In the genomic region with DNA sequence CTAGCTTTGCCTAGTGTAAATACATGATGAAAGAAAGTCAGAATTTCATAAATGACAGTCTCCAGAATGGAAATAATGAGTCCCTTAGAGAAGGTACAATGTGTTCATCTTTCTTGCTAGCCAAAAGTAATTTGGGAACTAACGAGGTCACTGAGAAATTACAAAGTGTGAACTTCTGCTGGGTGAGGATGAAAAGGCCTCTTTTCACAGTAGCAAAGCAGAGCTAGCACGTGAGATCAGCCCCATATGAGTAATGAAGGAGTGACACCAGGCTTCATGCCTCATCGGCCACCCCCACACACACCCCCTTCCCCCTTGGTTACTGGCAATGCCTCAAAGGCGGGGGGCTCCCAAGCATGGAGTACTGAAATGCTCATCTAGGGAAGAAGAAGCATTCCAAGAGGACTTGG, we compare ENCODE assay signal across 12 cellular contexts.
A peak's percentile ranks its signal among the peaks of the same experiment; 100 is the strongest.
DNase-seq lines count a peak whose midpoint lies in the region; FAIRE-seq and TF ChIP-seq lines count a peak whose summit lies in the region.
"Had no signal": no experiment of that assay in that cellular context is flagged by ENCODE, and none has a peak within 500 bp of the region (broad histone marks: within the 10 kb centered on the region; RNA-seq: fewer than 3 reads in every experiment).

No MANE protein-coding gene starts in this region.

- TF ChIP-seq CTCF in GM20000 (IDR thresholded peaks at IDR 0.05; ENCODE audit: extremely low read depth, missing control alignments) (no peak), astrocyte (IDR thresholded peaks at IDR 0.05; ENCODE audit: insufficient read depth, low read depth, low read length) (no peak)

- TF ChIP-seq POLR2A in GM12891 (IDR thresholded peaks at IDR 0.05; ENCODE audit: low read depth, low read length) = no peak

- H3K79me2 ChIP-seq in astrocyte (ENCODE audit: insufficient read depth, low read length) = no peaks in the 10 kb centered on the region
- H3K79me2 ChIP-seq: hepatocyte had no signal

- H3K36me3 ChIP-seq in astrocyte (ENCODE audit: insufficient read depth, low read length) = no peaks in the 10 kb centered on the region
- no peaks in the 10 kb centered on the region for H3K36me3 ChIP-seq in effector memory CD4-positive, alpha-beta T cell (ENCODE audit: control insufficient read depth, insufficient read depth, low read length)

- no peak overlapping the region for H3K4me3 Mint-ChIP-seq in astrocyte (ENCODE audit: unreplicated experiment)

- no peak overlapping the region for H3K4me2 ChIP-seq in astrocyte (ENCODE audit: low read length)
- H3K4me2 ChIP-seq: hepatocyte had no signal

- no peak overlapping the region for H3K9ac ChIP-seq in astrocyte (ENCODE audit: low read length)

- peak overlapping the region; percentile 2 for H2AFZ ChIP-seq in astrocyte (ENCODE audit: low read depth, low read length)
- H2AFZ ChIP-seq: hepatocyte had no signal

- peaks cover 28% of the 10 kb centered on the region for H3K4me1 Mint-ChIP-seq in astrocyte (ENCODE audit: low read depth, unreplicated experiment)

- peaks cover 16% of the 10 kb centered on the region for H3K4me1 ChIP-seq in astrocyte (ENCODE audit: insufficient read depth, low read length)
- H3K4me1 ChIP-seq in effector memory CD4-positive, alpha-beta T cell (ENCODE audit: control insufficient read depth, insufficient read depth, low read length, poor library complexity, severe bottlenecking) = no peaks in the 10 kb centered on the region

- no peaks in the 10 kb centered on the region for H3K27me3 ChIP-seq in astrocyte (ENCODE audit: insufficient read depth, low read length)
- no peaks in the 10 kb centered on the region for H3K27me3 ChIP-seq in effector memory CD4-positive, alpha-beta T cell (replicated peaks; ENCODE audit: control insufficient read depth, insufficient read depth, low read length, poor library complexity, severe bottlenecking)
- H3K27me3 ChIP-seq: hepatocyte had no signal

- H3K4me3 ChIP-seq in astrocyte (ENCODE audit: insufficient read depth, low read depth, low read length) = no peak overlapping the region
- no peak overlapping the region for H3K4me3 ChIP-seq in effector memory CD4-positive, alpha-beta T cell (ENCODE audit: insufficient read depth, low read depth, low read length, poor library complexity, severe bottlenecking)
- H3K4me3 ChIP-seq: hepatocyte had no signal

- no peaks in the 10 kb centered on the region for H3K36me3 Mint-ChIP-seq in astrocyte (ENCODE audit: low read depth, unreplicated experiment)

- H3K27me3 Mint-ChIP-seq in astrocyte (ENCODE audit: low read depth, unreplicated experiment) = no peaks in the 10 kb centered on the region

- no peaks in the 10 kb centered on the region for H4K20me1 ChIP-seq in astrocyte (ENCODE audit: insufficient read depth, low read length)

- H3K27ac Mint-ChIP-seq in astrocyte (ENCODE audit: unreplicated experiment) = peak overlapping the region; percentile 56

- H3K9me3 Mint-ChIP-seq in astrocyte (ENCODE audit: unreplicated experiment) = no peaks in the 10 kb centered on the region

- H3K9me3 ChIP-seq in astrocyte (ENCODE audit: insufficient read depth, low read depth, low read length) = no peaks in the 10 kb centered on the region
- H3K9me3 ChIP-seq in effector memory CD4-positive, alpha-beta T cell (ENCODE audit: control insufficient read depth, low read length) = no peaks in the 10 kb centered on the region

- DNase-seq in GM12891 (ENCODE audit: insufficient read length, low spot score) (no peak), GM20000 (ENCODE audit: low spot score) (peak; percentile 34), astrocyte (ENCODE audit: low read depth) (no peak), COLO668 (lab: John Stamatoyannopoulos, UW; ENCODE audit: unreplicated experiment) (no peak)
- peak; percentile 7 to 15 for DNase-seq in stimulated activated CD4-positive, alpha-beta T cell treated with anti-CD3 and anti-CD28 coated beads, Interleukin-12 subunit alpha, Interleukin-12 subunit beta, amount 100 ng/mL, for 24 hours (ENCODE audit: low read depth in 2 of 2)
- no peak for DNase-seq in effector memory CD4-positive, alpha-beta T cell
- DNase-seq in central memory CD4-positive, alpha-beta T cell = no peak
- DNase-seq: DMS153, NCI-H2029 treated with DMSO at 0.1 percent for 48 hours, SIG-M5 had no signal

- FAIRE-seq in GM12891 (lab: Jason Lieb, UNC) (peak; percentile 48), astrocyte (lab: Jason Lieb, UNC) (no peak)
- FAIRE-seq: HTR-8/SVneo had no signal

- no peak overlapping the region for H3K27ac ChIP-seq in astrocyte (ENCODE audit: low read depth, low read length)
- H3K27ac ChIP-seq in effector memory CD4-positive, alpha-beta T cell (ENCODE audit: insufficient read depth, low read length, poor library complexity, severe bottlenecking) = no peak overlapping the region
- H3K27ac ChIP-seq: hepatocyte had no signal

TF ChIP-seq in GM12891, 5 proteins besides CTCF, POLR2A, EP300 and RAD21:
- TF ChIP-seq PAX5 (IDR thresholded peaks at IDR 0.05; ENCODE audit: insufficient read depth, low read length, severe bottlenecking) (peak; percentile 52), TAF1 (IDR thresholded peaks at IDR 0.05; ENCODE audit: low read depth, low read length) (no peak), POU2F2 (IDR thresholded peaks at IDR 0.05; ENCODE audit: low read depth, low read length) (no peak), SPI1 (IDR thresholded peaks at IDR 0.05; ENCODE audit: low read depth, low read length) (no peak), POLR2AphosphoS5 (IDR thresholded peaks at IDR 0.05; ENCODE audit: low read depth, low read length) (no peak)

Comparison
In these comparisons a context has a peak if more than half of its experiments do, and no peak if none do; other contexts are left out.
1. DNase-seq: peak in GM20000 (single experiment) and stimulated activated CD4-positive, alpha-beta T cell treated with anti-CD3 and anti-CD28 coated beads, Interleukin-12 subunit alpha, Interleukin-12 subunit beta, amount 100 ng/mL, for 24 hours (2 of 2); none in GM12891 (single experiment), astrocyte (single experiment), COLO668 (single experiment), effector memory CD4-positive, alpha-beta T cell (0 of 3) and central memory CD4-positive, alpha-beta T cell (single experiment).